Comparison of ENCODE assay signal across 8 cellular contexts in genomic region chr3:197501879-197502620, GRCh38. TPM values are rescaled to one million over a fixed set of nuclear protein-coding genes. Genes with fewer than 3 reads are reported as not detected.
DNase-seq lines count a peak whose midpoint lies in the region; ATAC-seq and TF ChIP-seq lines count a peak whose summit lies in the region.

No MANE protein-coding gene starts in this region.

- peak; percentile 78 for DNase-seq in AG20443 (ENCODE audit: low spot score)
- peak; percentile 20 for DNase-seq in Jurkat, Clone E6-1 (ENCODE audit: low read depth, low spot score)
- peak; percentile 80 for DNase-seq in SK-MEL-5 (ENCODE audit: low read depth, low spot score)
- peak; percentile 82 for DNase-seq in cerebellar cortex (ENCODE audit: low spot score)
- peak; percentile 75 for DNase-seq in lung (ENCODE audit: low spot score)
- DNase-seq in type B pancreatic cell (ENCODE audit: extremely low spot score, unreplicated experiment) = no peak
- no peak for DNase-seq in T-helper 9 cell

- H3K4me1 ChIP-seq in lung (ENCODE audit: control insufficient read depth in 2 of 2, insufficient read depth in 2 of 2, low read length in 2 of 2) = no peaks in the 10 kb centered on the region

- no peaks in the 10 kb centered on the region for H3K36me3 ChIP-seq in lung (ENCODE audit: control insufficient read depth in 2 of 2, insufficient read depth in 2 of 2, low read length in 2 of 2)

- no peak overlapping the region for H3K27ac ChIP-seq in lung (ENCODE audit: low read depth in 1 of 2, low read length in 1 of 2)

- peaks cover 27% of the 10 kb centered on the region for H3K4me1 Mint-ChIP-seq in type B pancreatic cell (ENCODE audit: unreplicated experiment)

- no peak for TF ChIP-seq CTCF in lung (IDR thresholded peaks at IDR 0.05; ENCODE audit: control extremely low read depth, extremely low read depth)
- TF ChIP-seq CTCF in type B pancreatic cell (conservative IDR thresholded peaks at IDR 0.05) = peak; percentile 66

- H3K9me3 Mint-ChIP-seq in type B pancreatic cell = peaks cover 4% of the 10 kb centered on the region

- H3K4me3 ChIP-seq in Jurkat, Clone E6-1 (ENCODE audit: low read length) = no peak overlapping the region
- H3K4me3 ChIP-seq in lung = no peak overlapping the region

- in situ Hi-C loops in SK-MEL-5 (cut with HindIII; ENCODE audit: low pct_unique_long_range_greater_than_20kb, low sequenced_read_pairs) = no loop called here

- peaks cover 0 to 2% of the 10 kb centered on the region in 2 donors for H3K9me3 ChIP-seq in lung (ENCODE audit: control insufficient read depth in 2 of 2, insufficient read depth in 1 of 2, low read length in 1 of 2)

- no peak overlapping the region for H3K27ac Mint-ChIP-seq in type B pancreatic cell

- no peak overlapping the region for H3K4me3 Mint-ChIP-seq in type B pancreatic cell

- no peaks in the 10 kb centered on the region for H3K27me3 ChIP-seq in lung (ENCODE audit: control insufficient read depth, insufficient read depth)

- no peaks in the 10 kb centered on the region for H3K36me3 Mint-ChIP-seq in type B pancreatic cell

- ATAC-seq in GM18867 (IDR thresholded peaks at IDR 0.05; ENCODE audit: unreplicated experiment) (peak; percentile 56), lung (ENCODE audit: insufficient read depth, low FRiP score) (peak; percentile 75)

- H3K27me3 Mint-ChIP-seq in type B pancreatic cell = peaks cover 2% of the 10 kb centered on the region

- WGBS in lung, 2 donors = 71 to 79% methylated on average over 12 of the region's 12 CpGs

RNA-seq across cellular contexts. Expression of gene BDH1, which starts 53.7 kb away (rescaled TPM):
- polyA plus RNA-seq in Jurkat, Clone E6-1 (2012; ENCODE audit: insufficient read depth, insufficient read length) = 39.6 TPM
- total RNA-seq in SK-MEL-5 (2014; rRNA removed; shearing (Covaris generic)) = 5.0 and 8.1 TPM in 2 replicates
- polyA plus RNA-seq in SK-MEL-5 (2015; cell fraction: cytosol; rRNA removed) = 8.8 and 14.8 TPM in 2 replicates
- polyA plus RNA-seq in SK-MEL-5 (2015; cell fraction: nucleus; rRNA removed) = 10.3 and 21.3 TPM in 2 replicates
- total RNA-seq in lung (10 to 100 TPM; 19.5 to 32.8 TPM), type B pancreatic cell (ENCODE audit: low replicate concordance) (32.0 and 56.1 TPM in 2 replicates)
- polyA plus RNA-seq in lung = 10 to 100 TPM; 14.3 to 14.4 TPM

Comparison
In these comparisons a context has a peak if more than half of its experiments do, and no peak if none do; other contexts are left out.
1. DNase-seq: peak in AG20443 (single experiment), Jurkat, Clone E6-1 (single experiment), SK-MEL-5 (single experiment), cerebellar cortex (single experiment) and lung (single experiment); none in type B pancreatic cell (single experiment) and T-helper 9 cell (single experiment).